9 cellular contexts compared by ENCODE assay signal in genomic region chr2:72859831-72860262, GRCh38. TPM values are rescaled to one million over a fixed set of nuclear protein-coding genes. Genes with fewer than 3 reads are reported as not detected.
DNase-seq lines count a peak whose midpoint lies in the region; ATAC-seq, FAIRE-seq and TF ChIP-seq lines count a peak whose summit lies in the region.
"Had no signal": no experiment of that assay in that cellular context is flagged by ENCODE, and none has a peak within 500 bp of the region (broad histone marks: within the 10 kb centered on the region; RNA-seq: fewer than 3 reads in every experiment).

No MANE protein-coding gene starts in this region.

- peak overlapping the region; percentile 88; the same call in 1 of the 2 replicates for H2BK20ac ChIP-seq in H1 (ENCODE audit: low read length)

- H3K36me3 ChIP-seq in H1 (ENCODE audit: control insufficient read depth in 2 of 4, insufficient read depth in 4 of 4, low read length in 3 of 4), result no peaks in the 10 kb centered on the region

- no peak overlapping the region for H3K9ac ChIP-seq in H1 (replicated peaks in 1 of 4; ENCODE audit: extremely low read depth in 1 of 4, low read depth in 3 of 4, low read length in 3 of 4)

- no peaks in the 10 kb centered on the region for H3K9me3 ChIP-seq in H1 (ENCODE audit: insufficient read depth in 2 of 2, low read depth in 1 of 2, low read length in 1 of 2)

- DNase-seq in A172 (ENCODE audit: low spot score) (peak; percentile 75), GM13977 (ENCODE audit: low spot score) (peak; percentile 61), NCI-H526 (lab: John Stamatoyannopoulos, UW) (peak; percentile 74 to 93), H1 (ENCODE audit: low read depth in 1 of 2, low spot score in 2 of 2) (peak in 1 of 2 experiments; percentile 79), myocyte (ENCODE audit: low read depth) (peak; percentile 61)
- peak; percentile 76 for DNase-seq in activated CD8-positive, alpha-beta T cell treated with anti-CD3 and anti-CD28 coated beads for 36 hours
- DNase-seq in stimulated activated naive CD4-positive, alpha-beta T cell (lab: John Stamatoyannopoulos, UW), result peak in 5 of 6 experiments; percentile 2 to 55 (median 47)

- no peak overlapping the region for H3K23ac ChIP-seq in H1 (ENCODE audit: insufficient read length)

- no peak overlapping the region for H3K18ac ChIP-seq in H1 (ENCODE audit: extremely low read depth, low read length)

- intact Hi-C loops in activated CD8-positive, alpha-beta T cell treated with anti-CD3 and anti-CD28 coated beads for 36 hours (cut with micrococcal nuclease), result no loop called here

- TF ChIP-seq POLR2A in H1 (IDR thresholded peaks at IDR 0.05; ENCODE audit: control extremely low read depth in 1 of 2, low read depth in 2 of 2, low read length in 2 of 2), result no peak

- H2AFZ ChIP-seq in H1 (ENCODE audit: low read length), result no peak overlapping the region

- H3K27ac ChIP-seq in H1 (ENCODE audit: low read depth, low read length), result no peak overlapping the region

- FAIRE-seq in H1 (lab: Jason Lieb, UNC), result peak; percentile 89

- POLR2A ChIA-PET in activated CD8-positive, alpha-beta T cell treated with anti-CD3 and anti-CD28 coated beads for 36 hours (lab: Charles Lee), result no interaction called here
- POLR2A ChIA-PET in H1 (lab: Charles Lee; ENCODE audit: partially characterized antibody), result interaction anchor here (1.3 kb wide), 1 partner anchor 88 kb away, joined by 3 read pairs; no protein-coding TSS in a partner anchor

- no peak overlapping the region for H4K91ac ChIP-seq in H1 (replicated peaks; ENCODE audit: insufficient read length, low read length)

- 0 out of 2 replicates have a peak overlapping the region, but pooled peaks have one; percentile 36 for H2BK15ac ChIP-seq in H1 (ENCODE audit: low read length)

- H3K56ac ChIP-seq in H1 (replicated peaks; ENCODE audit: insufficient read length, low read depth, low read length), result no peak overlapping the region

- no peak for TF ChIP-seq EP300 in H1 (IDR thresholded peaks at IDR 0.05; ENCODE audit: borderline replicate concordance in 1 of 2, low read depth in 2 of 2, low read length in 2 of 2)

- H3K27me3 ChIP-seq in H1 (replicated peaks in 1 of 4; ENCODE audit: control insufficient read depth in 3 of 4, extremely low read depth in 1 of 4, insufficient read depth in 3 of 4, low read length in 3 of 4), result peaks cover 0 to 3% (median 0%) of the 10 kb centered on the region in 4 experiments; a peak in 2 of 7 replicates

- H4K20me1 ChIP-seq in H1 (replicated peaks in 1 of 2; ENCODE audit: control insufficient read depth in 1 of 2, insufficient read depth in 2 of 2, low read length in 2 of 2), result no peaks in the 10 kb centered on the region

- H3K14ac ChIP-seq in H1 (ENCODE audit: insufficient read length), result no peak overlapping the region

- no peak overlapping the region for H2BK12ac ChIP-seq in H1 (ENCODE audit: low read depth, low read length)

- no peak overlapping the region for H3K27ac Mint-ChIP-seq in activated CD8-positive, alpha-beta T cell treated with anti-CD3 and anti-CD28 coated beads for 36 hours
- H3K27ac Mint-ChIP-seq: stimulated activated naive CD8-positive, alpha-beta T cell treated with anti-CD3 and anti-CD28 coated beads, Interleukin-15, Interleukin-2, amounts not matched to agents 100 ng/mL and 50 ng/mL, for 24 hours had no signal

- no peaks in the 10 kb centered on the region for H3K9me3 Mint-ChIP-seq in activated CD8-positive, alpha-beta T cell treated with anti-CD3 and anti-CD28 coated beads for 36 hours
- H3K9me3 Mint-ChIP-seq: stimulated activated naive CD8-positive, alpha-beta T cell treated with anti-CD3 and anti-CD28 coated beads, Interleukin-15, Interleukin-2, amounts not matched to agents 100 ng/mL and 50 ng/mL, for 24 hours had no signal

- no peak overlapping the region for H2BK5ac ChIP-seq in H1 (ENCODE audit: low read depth, low read length)

- peaks cover 60% of the 10 kb centered on the region for H3K27me3 Mint-ChIP-seq in activated CD8-positive, alpha-beta T cell treated with anti-CD3 and anti-CD28 coated beads for 36 hours

- H4K8ac ChIP-seq in H1 (ENCODE audit: extremely low read depth, insufficient read depth, low read length), result no peak overlapping the region

- no peak overlapping the region for H3K4me3 Mint-ChIP-seq in activated CD8-positive, alpha-beta T cell treated with anti-CD3 and anti-CD28 coated beads for 36 hours
- H3K4me3 Mint-ChIP-seq: stimulated activated naive CD8-positive, alpha-beta T cell treated with anti-CD3 and anti-CD28 coated beads, Interleukin-15, Interleukin-2, amounts not matched to agents 100 ng/mL and 50 ng/mL, for 24 hours had no signal

- H4K5ac ChIP-seq in H1 (ENCODE audit: insufficient read length, low read depth, low read length), result no peak overlapping the region

- in situ Hi-C loops in GM13977 (cut with MboI; ENCODE audit: low pct_unique_long_range_greater_than_20kb, low sequenced_read_pairs, unreplicated experiment), result no loop called here

- no peak overlapping the region for H3K4ac ChIP-seq in H1 (replicated peaks; ENCODE audit: insufficient read length, low read depth, low read length)

- TF ChIP-seq RAD21 in H1 (IDR thresholded peaks at IDR 0.05 in 1 of 2, conservative IDR thresholded peaks at IDR 0.05 in 1 of 2; ENCODE audit: low read depth in 2 of 2, low read length in 2 of 2), result peak; percentile 88 to 89

- no peaks in the 10 kb centered on the region for H3K36me3 Mint-ChIP-seq in activated CD8-positive, alpha-beta T cell treated with anti-CD3 and anti-CD28 coated beads for 36 hours (ENCODE audit: low read depth)

- no peaks in the 10 kb centered on the region for H3K79me1 ChIP-seq in H1 (ENCODE audit: low read depth, low read length)

- peak; percentile 54 for ATAC-seq in HG03159 (IDR thresholded peaks at IDR 0.05; ENCODE audit: unreplicated experiment)
- peak; percentile 52 for ATAC-seq in activated CD8-positive, alpha-beta T cell treated with anti-CD3 and anti-CD28 coated beads for 36 hours

- H3K23me2 ChIP-seq in H1 (ENCODE audit: low read depth, low read length), result peaks cover 4% of the 10 kb centered on the region; the same call in 1 of the 2 replicates

- TF ChIP-seq CTCF in GM13977 (IDR thresholded peaks at IDR 0.05; ENCODE audit: extremely low read depth, insufficient read depth, missing control alignments), result peak; percentile 73
- peak; percentile 71 for TF ChIP-seq CTCF in activated CD8-positive, alpha-beta T cell treated with anti-CD3 and anti-CD28 coated beads for 36 hours (IDR thresholded peaks at IDR 0.05)
- TF ChIP-seq CTCF in H1 (IDR thresholded peaks at IDR 0.05; ENCODE audit: control extremely low read depth in 1 of 3, insufficient read depth in 1 of 3, low read depth in 1 of 3, low read length in 3 of 3), result peak; percentile 59 to 74 (median 72)

- CTCF ChIA-PET in activated CD8-positive, alpha-beta T cell treated with anti-CD3 and anti-CD28 coated beads for 36 hours (lab: Charles Lee), result interaction anchor here (0.7 to 5.7 kb wide), 30 partner anchors 8 to 710 kb away, joined by 3 to 59 read pairs (median 5); partner anchors contain the start of gene SPR
- CTCF ChIA-PET in H1 (lab: Charles Lee; ENCODE audit: partially characterized antibody), result interaction anchor here (0.6 to 2.7 kb wide), 39 partner anchors 9 to 873 kb away, joined by 3 to 18 read pairs (median 4); no protein-coding TSS in a partner anchor

- WGBS in H1 (ENCODE audit: extremely low coverage in 1 of 2, insufficient coverage in 1 of 2, insufficient read length in 1 of 2, insufficient replicate concordance in 2 of 2, low coverage in 1 of 2, low lambda C conversion rate in 2 of 2, missing lambda C conversion rate in 1 of 2), 2 experiments, result 23% methylated on average over 3 of the region's 3 CpGs; no CpG with 5 or more reads in 1 of the 2 experiments

- H2BK120ac ChIP-seq in H1 (replicated peaks; ENCODE audit: low read depth, low read length), result no peak overlapping the region

- H3K4me2 ChIP-seq in H1 (ENCODE audit: insufficient read depth in 1 of 2, low read depth in 2 of 2, low read length in 2 of 2), result no peak overlapping the region

- H3K4me1 ChIP-seq in H1 (replicated peaks in 1 of 4; ENCODE audit: control insufficient read depth in 3 of 4, insufficient read depth in 4 of 4, low read length in 3 of 4), result peaks cover 0 to 3% (median under 1%) of the 10 kb centered on the region in 4 experiments; a peak in 1 of 7 replicates

- no peaks in the 10 kb centered on the region for H3K79me2 ChIP-seq in H1 (ENCODE audit: control insufficient read depth in 1 of 2, insufficient read depth in 2 of 2, low read length in 2 of 2)

- no peak overlapping the region for H3K4me3 ChIP-seq in H1 (ENCODE audit: extremely low read depth in 1 of 4, insufficient read depth in 2 of 4, low read depth in 3 of 4, low read length in 4 of 4)

- peaks cover 9% of the 10 kb centered on the region for H3K4me1 Mint-ChIP-seq in activated CD8-positive, alpha-beta T cell treated with anti-CD3 and anti-CD28 coated beads for 36 hours (ENCODE audit: low read depth)

- no peak overlapping the region for H2AK5ac ChIP-seq in H1 (ENCODE audit: low read depth, low read length)

RNA-seq across cellular contexts. Expression of gene SPR, which starts 27.4 kb away (rescaled TPM):
- total RNA-seq in A172 (2014; rRNA removed; shearing (Covaris generic)), result 84.0 and 104 TPM in 2 replicates
- total RNA-seq in activated CD8-positive, alpha-beta T cell treated with anti-CD3 and anti-CD28 coated beads for 36 hours, result 1 to 10 TPM; 7.8 to 9.4 TPM
- 10.7 and 11.5 TPM in 2 replicates for total RNA-seq in H1 (2021; fragmentation: NEBNext Ultra II Directional; extraction: Animal tissue kit (Norgen Biotek cat#: 25700))
- 4.2 and 4.5 TPM in 2 replicates for polyA plus RNA-seq in H1 (2011; rRNA removed)
- polyA plus RNA-seq in H1 (2011; cell fraction: cytosol; rRNA removed), result 8.9 TPM
- 5.4 TPM for polyA plus RNA-seq in H1 (2011; cell fraction: nucleus; rRNA removed)
- 7.2 to 11.0 TPM (median 10.2 TPM) in 4 replicates for polyA plus RNA-seq in H1 (2012, experiment 1 of 2)
- polyA plus RNA-seq in H1 (2012, experiment 2 of 2), result 9.2 TPM
- 5.3 TPM for polyA plus RNA-seq in H1 (2013, experiment 1 of 2)
- polyA plus RNA-seq in H1 (2013, experiment 2 of 2), result 6.1 TPM
- polyA minus RNA-seq in H1 (2011; rRNA and poly(A)+ RNA removed), result 2.3 and 4.9 TPM in 2 replicates
- 4.0 TPM for polyA minus RNA-seq in H1 (2011; cell fraction: cytosol; rRNA and poly(A)+ RNA removed)
- 2.3 TPM for polyA minus RNA-seq in H1 (2011; cell fraction: nucleus; rRNA and poly(A)+ RNA removed)
- 26.4 and 27.0 TPM in 2 replicates for total RNA-seq in myocyte
- 32.5 TPM for polyA plus RNA-seq in myocyte (2012)

RNA-seq across cellular contexts. Expression of gene EXOC6B, which starts 34.0 kb away (rescaled TPM):
- total RNA-seq in A172 (2014; rRNA removed; shearing (Covaris generic)), result 26.1 and 34.4 TPM in 2 replicates
- 1 to 10 TPM; 6.2 to 8.3 TPM for total RNA-seq in activated CD8-positive, alpha-beta T cell treated with anti-CD3 and anti-CD28 coated beads for 36 hours
- 30.1 and 33.0 TPM in 2 replicates for total RNA-seq in H1 (2021; fragmentation: NEBNext Ultra II Directional; extraction: Animal tissue kit (Norgen Biotek cat#: 25700))
- 13.5 and 18.3 TPM in 2 replicates for polyA plus RNA-seq in H1 (2011; rRNA removed)
- 13.0 TPM for polyA plus RNA-seq in H1 (2011; cell fraction: cytosol; rRNA removed)
- polyA plus RNA-seq in H1 (2011; cell fraction: nucleus; rRNA removed), result 21.4 TPM
- polyA plus RNA-seq in H1 (2012, experiment 1 of 2), result 13.7 to 23.3 TPM (median 18.8 TPM) in 4 replicates
- polyA plus RNA-seq in H1 (2012, experiment 2 of 2), result 1.1 TPM
- 17.7 TPM for polyA plus RNA-seq in H1 (2013, experiment 1 of 2)
- polyA plus RNA-seq in H1 (2013, experiment 2 of 2), result 16.0 TPM
- polyA minus RNA-seq in H1 (2011; rRNA and poly(A)+ RNA removed), result 52.2 and 61.4 TPM in 2 replicates
- 50.8 TPM for polyA minus RNA-seq in H1 (2011; cell fraction: cytosol; rRNA and poly(A)+ RNA removed)
- 61.1 TPM for polyA minus RNA-seq in H1 (2011; cell fraction: nucleus; rRNA and poly(A)+ RNA removed)
- total RNA-seq in myocyte, result 15.4 and 17.7 TPM in 2 replicates
- polyA plus RNA-seq in myocyte (2012), result 12.2 TPM

RNA-seq across cellular contexts. Expression of gene EMX1, which starts 57.5 kb away (rescaled TPM):
- total RNA-seq in A172 (2014; rRNA removed; shearing (Covaris generic)), result 0.34 and 0.50 TPM in 2 replicates
- not detected for total RNA-seq in activated CD8-positive, alpha-beta T cell treated with anti-CD3 and anti-CD28 coated beads for 36 hours
- 4.8 and 4.9 TPM in 2 replicates for total RNA-seq in H1 (2021; fragmentation: NEBNext Ultra II Directional; extraction: Animal tissue kit (Norgen Biotek cat#: 25700))
- 2.4 and 3.3 TPM in 2 replicates for polyA plus RNA-seq in H1 (2011; rRNA removed)
- polyA plus RNA-seq in H1 (2011; cell fraction: cytosol; rRNA removed), result 2.8 TPM
- 3.5 TPM for polyA plus RNA-seq in H1 (2011; cell fraction: nucleus; rRNA removed)
- 2.2 to 3.8 TPM (median 3.0 TPM) in 4 replicates for polyA plus RNA-seq in H1 (2012, experiment 1 of 2)
- polyA plus RNA-seq in H1 (2012, experiment 2 of 2), result 1.8 TPM
- polyA plus RNA-seq in H1 (2013, experiment 1 of 2), result 3.2 TPM
- 3.2 TPM for polyA plus RNA-seq in H1 (2013, experiment 2 of 2)
- 1.1 and 2.1 TPM in 2 replicates for polyA minus RNA-seq in H1 (2011; rRNA and poly(A)+ RNA removed)
- polyA minus RNA-seq in H1 (2011; cell fraction: cytosol; rRNA and poly(A)+ RNA removed), result 3.4 TPM
- polyA minus RNA-seq in H1 (2011; cell fraction: nucleus; rRNA and poly(A)+ RNA removed), result 3.5 TPM
- total RNA-seq in myocyte, result not detected in 2 replicates
- 0.03 TPM for polyA plus RNA-seq in myocyte (2012)
